Comparison of ENCODE assay signal across 8 cellular contexts in genomic region chr5:115179068-115179958, GRCh38. TPM values are rescaled to one million over a fixed set of nuclear protein-coding genes. Genes with fewer than 3 reads are reported as not detected.
DNase-seq lines count a peak whose midpoint lies in the region; ATAC-seq and TF ChIP-seq lines count a peak whose summit lies in the region.

No MANE protein-coding gene starts in this region.

- H3K4me1 ChIP-seq in Karpas-422 (ENCODE audit: low read length), result peaks cover 9% of the 10 kb centered on the region

- peaks cover 92% of the 10 kb centered on the region for H3K27me3 Mint-ChIP-seq in mesothelial cell of epicardium (ENCODE audit: low read depth)

- no peak overlapping the region; the same call in 1 of the 2 replicates for H3K9ac ChIP-seq in Karpas-422 (ENCODE audit: low read length)

- ATAC-seq in GM21367 (IDR thresholded peaks at IDR 0.05; ENCODE audit: unreplicated experiment), result peak; percentile 27
- no peak for ATAC-seq in HG03378 (IDR thresholded peaks at IDR 0.05; ENCODE audit: unreplicated experiment)

- peak; percentile 28 for DNase-seq in COLO668 (lab: John Stamatoyannopoulos, UW; ENCODE audit: unreplicated experiment)
- no peak for DNase-seq in Karpas-422
- peak in 2 of 10 donors; percentile 45 to 47 for DNase-seq in dorsolateral prefrontal cortex
- DNase-seq in mesothelial cell of epicardium (ENCODE audit: low spot score in 2 of 2, unreplicated experiment in 2 of 2), result peak in 1 of 2 experiments; percentile 51
- no peak for DNase-seq in GF-D8 (lab: John Stamatoyannopoulos, UW)
- no peak for DNase-seq in SW 1271 (lab: John Stamatoyannopoulos, UW)

- intact Hi-C loops in dorsolateral prefrontal cortex (cut with DNase I), result loop anchor here in 1 of 2 donors (10.0 kb wide), 1 partner anchor 65 kb away; no protein-coding TSS in a partner anchor

- TF ChIP-seq CTCF in dorsolateral prefrontal cortex (IDR thresholded peaks at IDR 0.05 in 54 of 56, conservative IDR thresholded peaks at IDR 0.05 in 2 of 56; ENCODE audit: low read depth in 1 of 56, partially characterized antibody in 56 of 56), result no peak
- TF ChIP-seq CTCF in mesothelial cell of epicardium (IDR thresholded peaks at IDR 0.05; ENCODE audit: unreplicated experiment), result no peak

- H3K9me2 ChIP-seq in Karpas-422 (replicated peaks; ENCODE audit: insufficient read depth, low read length), result no peaks in the 10 kb centered on the region

- no peak overlapping the region for H3K27ac Mint-ChIP-seq in mesothelial cell of epicardium

- no peak overlapping the region for H3K27ac ChIP-seq in Karpas-422 (ENCODE audit: low read length)
- H3K27ac ChIP-seq in dorsolateral prefrontal cortex, result peak overlapping the region in 27 of 59 donors; percentile 1 to 78 (median 53)

- H4K20me1 ChIP-seq in Karpas-422 (ENCODE audit: insufficient read depth, low read depth, low read length), result no peaks in the 10 kb centered on the region

- H3K36me3 ChIP-seq in Karpas-422 (ENCODE audit: insufficient read depth, low read length), result no peaks in the 10 kb centered on the region

- H3K27me3 ChIP-seq in Karpas-422 (ENCODE audit: low read length) (no peaks in the 10 kb centered on the region), dorsolateral prefrontal cortex (peaks cover 0 to 59% (median 40%) of the 10 kb centered on the region in 45 donors)

- no peaks in the 10 kb centered on the region for H3K36me3 Mint-ChIP-seq in mesothelial cell of epicardium

- peaks cover 6% of the 10 kb centered on the region for H3K4me1 Mint-ChIP-seq in mesothelial cell of epicardium

- peaks cover 3% of the 10 kb centered on the region for H3K9me3 Mint-ChIP-seq in mesothelial cell of epicardium

- peak overlapping the region; percentile 59; the same call in 1 of the 2 replicates for H3K4me3 ChIP-seq in Karpas-422 (ENCODE audit: low read length)
- H3K4me3 ChIP-seq in dorsolateral prefrontal cortex, result peak overlapping the region; percentile 34 to 77 (median 61)

- H3K4me3 Mint-ChIP-seq in mesothelial cell of epicardium, result peak overlapping the region; percentile 77

- H3K79me2 ChIP-seq in Karpas-422 (ENCODE audit: low read length), result no peaks in the 10 kb centered on the region

- H2AFZ ChIP-seq in Karpas-422 (ENCODE audit: low read length), result no peak overlapping the region

- H3K9me3 ChIP-seq in Karpas-422 (ENCODE audit: low read length), result no peaks in the 10 kb centered on the region

- H3K4me2 ChIP-seq in Karpas-422 (ENCODE audit: low read depth, low read length, poor library complexity, severe bottlenecking), result peak overlapping the region; percentile 61

RNA-seq across cellular contexts. Expression of gene TRIM36, which starts 9.6 kb away (rescaled TPM):
- total RNA-seq in Karpas-422 (2014; rRNA removed; shearing (Covaris generic); ENCODE audit: low replicate concordance), result 2.5 and 4.1 TPM in 2 replicates
- total RNA-seq in dorsolateral prefrontal cortex, result 10 to 100 TPM; 16.6 to 66.6 (median 40.9) TPM
- 1.3 to 2.5 TPM (median 1.3 TPM) in 3 replicates for total RNA-seq in mesothelial cell of epicardium
